19 cellular contexts compared by ENCODE assay signal in the genomic region with DNA sequence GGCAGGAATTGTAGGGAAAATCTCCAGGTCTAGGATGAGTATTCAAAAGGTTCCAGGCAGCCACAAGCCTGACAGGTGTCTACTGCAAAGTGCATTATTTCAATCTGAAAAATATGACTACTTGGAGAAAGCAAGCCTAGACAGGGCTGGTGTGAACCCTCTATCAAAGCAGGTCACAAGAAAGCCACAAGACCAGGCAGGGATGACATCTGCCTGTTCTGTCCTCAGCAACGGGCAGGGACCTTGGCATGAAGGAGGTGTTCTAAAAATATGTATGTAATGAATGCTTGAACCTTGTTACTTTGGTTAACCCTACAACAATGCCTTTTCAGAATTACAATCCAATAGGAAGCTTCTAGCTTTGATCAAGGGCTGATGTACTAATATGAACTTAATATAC. TPM values are rescaled to one million over a fixed set of nuclear protein-coding genes. Genes with fewer than 3 reads are reported as not detected.
A peak's percentile ranks its signal among the peaks of the same experiment; 100 is the strongest.
DNase-seq lines count a peak whose midpoint lies in the region; FAIRE-seq and TF ChIP-seq lines count a peak whose summit lies in the region.
"Had no signal": no experiment of that assay in that cellular context is flagged by ENCODE, and none has a peak within 500 bp of the region (broad histone marks: within the 10 kb centered on the region; RNA-seq: fewer than 3 reads in every experiment).

No MANE protein-coding gene starts in this region.

- TF ChIP-seq CTCF in cardiac muscle cell (IDR thresholded peaks at IDR 0.05; ENCODE audit: low read depth, low read length) (no peak), kidney (IDR thresholded peaks at IDR 0.05; ENCODE audit: borderline replicate concordance, extremely low read depth, insufficient read depth) (no peak), testis (IDR thresholded peaks at IDR 0.05) (no peak), uterus (IDR thresholded peaks at IDR 0.05) (no peak), type B pancreatic cell (conservative IDR thresholded peaks at IDR 0.05) (no peak)

- TF ChIP-seq POLR2A in testis (IDR thresholded peaks at IDR 0.05) (no peak), uterus (IDR thresholded peaks at IDR 0.05) (no peak)

- H3K4me3 ChIP-seq in cardiac muscle cell (no peak overlapping the region), kidney (ENCODE audit: low read length in 2 of 2) (no peak overlapping the region), testis (no peak overlapping the region), uterus (no peak overlapping the region)
- H3K4me3 ChIP-seq: PC-9 had no signal

- no peaks in the 10 kb centered on the region for H3K27me3 ChIP-seq in cardiac muscle cell
- H3K27me3 ChIP-seq in testis = no peaks in the 10 kb centered on the region
- H3K27me3 ChIP-seq in uterus = no peaks in the 10 kb centered on the region

- H3K9ac ChIP-seq in kidney (ENCODE audit: low read length in 2 of 2) = no peak overlapping the region

- DNase-seq in caudate nucleus (lab: John Stamatoyannopoulos, UW) (peak in 1 of 61 donors; percentile 2), cardiac muscle cell (ENCODE audit: low read depth in 1 of 2, low spot score in 1 of 2) (no peak), kidney (peak; percentile 10), testis (peak; percentile 49), uterus (no peak), type B pancreatic cell (ENCODE audit: extremely low spot score, unreplicated experiment) (no peak)
- DNase-seq in stimulated activated CD4-positive, alpha-beta T cell treated with anti-CD3 and anti-CD28 coated beads, Interleukin-2, amount 100 ng/mL, for 48 hours = no peak
- DNase-seq: COR-L47, H7, KG1, NCI-H1048, NCI-H1436 treated with DMSO at 0.1 percent for 48 hours, NCI-H2029 treated with DMSO at 0.1 percent for 48 hours, NCI-H510A treated with DMSO at 0.1 percent for 48 hours, NCI-H82 had no signal

- no peaks in the 10 kb centered on the region for H3K9me3 Mint-ChIP-seq in type B pancreatic cell

- H3K9me3 ChIP-seq in cardiac muscle cell (ENCODE audit: low read depth) = no peaks in the 10 kb centered on the region
- H3K9me3 ChIP-seq in kidney (ENCODE audit: control insufficient read depth in 1 of 2, low read length in 2 of 2) = no peaks in the 10 kb centered on the region
- H3K9me3 ChIP-seq in testis = no peaks in the 10 kb centered on the region
- no peaks in the 10 kb centered on the region for H3K9me3 ChIP-seq in uterus

- no peak for FAIRE-seq in kidney (lab: Jason Lieb, UNC)

- H3K27ac ChIP-seq in caudate nucleus (ENCODE audit: low read depth, low read length) (peak overlapping the region; percentile 64), cardiac muscle cell (peak overlapping the region; percentile 52), kidney (ENCODE audit: low read depth in 2 of 2, low read length in 2 of 2) (no peak overlapping the region), testis (peak overlapping the region; percentile 7 to 53), uterus (no peak overlapping the region)
- H3K27ac ChIP-seq: PC-9 had no signal

- H3K4me1 Mint-ChIP-seq in type B pancreatic cell (ENCODE audit: unreplicated experiment) = no peaks in the 10 kb centered on the region

- intact Hi-C loops in kidney (cut with DNase I) (no loop called here), testis (cut with DNase I; ENCODE audit: low total_unique reads) (no loop called here), uterus (cut with DNase I; ENCODE audit: low total_unique reads) (no loop called here)

- H3K36me3 Mint-ChIP-seq in type B pancreatic cell = no peaks in the 10 kb centered on the region

- H3K4me3 Mint-ChIP-seq in type B pancreatic cell = no peak overlapping the region

- H3K27me3 Mint-ChIP-seq in type B pancreatic cell = peaks cover 30% of the 10 kb centered on the region

- H3K27ac Mint-ChIP-seq in type B pancreatic cell = no peak overlapping the region

- WGBS in testis, 2 donors = 8 to 9% methylated on average over 1 of the region's 1 CpG

- peaks cover 27% of the 10 kb centered on the region for H3K4me1 ChIP-seq in cardiac muscle cell (ENCODE audit: low read depth)
- H3K4me1 ChIP-seq in kidney (ENCODE audit: control insufficient read depth in 1 of 2, insufficient read depth in 1 of 2, low read depth in 1 of 2, low read length in 2 of 2) = peaks cover 0 to 2% of the 10 kb centered on the region in 2 donors
- peaks cover 21% of the 10 kb centered on the region for H3K4me1 ChIP-seq in testis
- H3K4me1 ChIP-seq in uterus = no peaks in the 10 kb centered on the region

- H3K36me3 ChIP-seq in cardiac muscle cell = no peaks in the 10 kb centered on the region
- H3K36me3 ChIP-seq in kidney (ENCODE audit: control insufficient read depth in 1 of 2, insufficient read depth in 2 of 2, low read length in 2 of 2) = no peaks in the 10 kb centered on the region
- no peaks in the 10 kb centered on the region for H3K36me3 ChIP-seq in testis (ENCODE audit: low read depth, missing control alignments)
- H3K36me3 ChIP-seq in uterus = no peaks in the 10 kb centered on the region

RNA-seq across cellular contexts. Expression of a gene that starts 1.2 kb away (rescaled TPM):
- total RNA-seq in cardiac muscle cell (40.7 and 69.7 TPM in 2 replicates), kidney (not detected), testis (1 to 10 TPM in 1 of 2 donors, not detected in 1; 1.4 TPM), uterus (not detected), type B pancreatic cell (ENCODE audit: low replicate concordance) (not detected in 2 replicates)
- polyA plus RNA-seq in cardiac muscle cell (166 and 187 TPM in 2 replicates), kidney (ENCODE audit: insufficient read depth, low read depth, low replicate concordance) (5.5 TPM), testis (ENCODE audit: insufficient read depth, low read depth, low replicate concordance) (14.9 TPM)
- total RNA-seq: Daoy, H7, HepG2, MCF 10A, PC-9 had no signal
- polyA plus RNA-seq: HepG2 had no signal

RNA-seq across cellular contexts. Expression of a gene that starts 13.3 kb away (rescaled TPM):
- total RNA-seq in cardiac muscle cell (10.3 and 14.0 TPM in 2 replicates), kidney (1.4 TPM), testis (1 to 10 TPM; 2.4 to 3.7 TPM), uterus (1 to 10 TPM in 3 of 4 donors, not detected in 1; 1.0 to 3.3 (median 1.5) TPM), type B pancreatic cell (ENCODE audit: low replicate concordance) (1.2 and 1.9 TPM in 2 replicates)
- polyA plus RNA-seq in cardiac muscle cell (4.1 and 4.3 TPM in 2 replicates), kidney (ENCODE audit: insufficient read depth, low read depth, low replicate concordance) (0.67 TPM), testis (ENCODE audit: insufficient read depth, low read depth, low replicate concordance) (1.1 TPM)
- total RNA-seq: Daoy, HepG2 had no signal

RNA-seq across cellular contexts. Expression of a gene that starts 30.0 kb away (rescaled TPM):
- 19.7 and 21.7 TPM in 2 replicates for total RNA-seq in cardiac muscle cell
- polyA plus RNA-seq in cardiac muscle cell = 26.0 and 28.7 TPM in 2 replicates
- total RNA-seq in kidney = 9.6 TPM
- 10.9 TPM for polyA plus RNA-seq in kidney (ENCODE audit: insufficient read depth, low read depth, low replicate concordance)
- 10 to 100 TPM; 19.1 to 21.3 TPM for total RNA-seq in testis
- 11.0 TPM for polyA plus RNA-seq in testis (ENCODE audit: insufficient read depth, low read depth, low replicate concordance)
- 10 to 100 TPM in 2 of 4 donors, 1 to 10 TPM in 2; 2.1 to 12.7 (median 8.0) TPM for total RNA-seq in uterus
- total RNA-seq in type B pancreatic cell (ENCODE audit: low replicate concordance) = 9.4 and 11.1 TPM in 2 replicates

RNA-seq across cellular contexts. Expression of a gene that starts 36.2 kb away (rescaled TPM):
- total RNA-seq in cardiac muscle cell (not detected in 2 replicates), kidney (0.13 TPM), testis (under 1 TPM in 1 of 2 donors, not detected in 1; 0.19 TPM), uterus (under 1 TPM in 1 of 4 donors, not detected in 3; 0.12 TPM), type B pancreatic cell (ENCODE audit: low replicate concordance) (not detected in 2 replicates)
- polyA plus RNA-seq in cardiac muscle cell (0.31 TPM in 1 of 2 replicates, not detected in the other), kidney (ENCODE audit: insufficient read depth, low read depth, low replicate concordance) (not detected), testis (ENCODE audit: insufficient read depth, low read depth, low replicate concordance) (not detected)
- total RNA-seq: H7, HepG2, MCF 10A, PC-9 had no signal
- polyA plus RNA-seq: HepG2 had no signal

RNA-seq across cellular contexts. Expression of a gene that starts 42.6 kb away (rescaled TPM):
- total RNA-seq in cardiac muscle cell (39.1 and 42.4 TPM in 2 replicates), kidney (54.4 TPM), testis (10 to 100 TPM; 13.6 to 28.4 TPM), uterus (100 to 1,000 TPM in 2 of 4 donors, 10 to 100 TPM in 2; 61.1 to 336 (median 107) TPM), type B pancreatic cell (ENCODE audit: low replicate concordance) (5.0 and 25.6 TPM in 2 replicates)
- polyA plus RNA-seq in cardiac muscle cell (54.0 and 55.8 TPM in 2 replicates), kidney (ENCODE audit: insufficient read depth, low read depth, low replicate concordance) (27.5 TPM), testis (ENCODE audit: insufficient read depth, low read depth, low replicate concordance) (31.7 TPM)

Comparison
In these comparisons a context has a peak if more than half of its experiments do, and no peak if none do; other contexts are left out.
1. DNase-seq: peak in kidney (single experiment) and testis (single experiment); none in cardiac muscle cell (0 of 2), uterus (0 of 2), type B pancreatic cell (single experiment) and stimulated activated CD4-positive, alpha-beta T cell treated with anti-CD3 and anti-CD28 coated beads, Interleukin-2, amount 100 ng/mL, for 48 hours (0 of 2).
2. H3K27ac ChIP-seq: peak in caudate nucleus (single experiment), cardiac muscle cell (single experiment) and testis (2 of 2); none in kidney (0 of 2) and uterus (0 of 2).
3. RNA of a gene that starts 1.2 kb away (total RNA-seq): 40.7 to 69.7 TPM in cardiac muscle cell; 1.4 TPM in testis, not detected in kidney (single experiment), not detected in uterus and not detected in type B pancreatic cell; every median in the first group is over 10 times any median in the second.